Comparison of ENCODE assay signal across 15 cellular contexts in the genomic region with DNA sequence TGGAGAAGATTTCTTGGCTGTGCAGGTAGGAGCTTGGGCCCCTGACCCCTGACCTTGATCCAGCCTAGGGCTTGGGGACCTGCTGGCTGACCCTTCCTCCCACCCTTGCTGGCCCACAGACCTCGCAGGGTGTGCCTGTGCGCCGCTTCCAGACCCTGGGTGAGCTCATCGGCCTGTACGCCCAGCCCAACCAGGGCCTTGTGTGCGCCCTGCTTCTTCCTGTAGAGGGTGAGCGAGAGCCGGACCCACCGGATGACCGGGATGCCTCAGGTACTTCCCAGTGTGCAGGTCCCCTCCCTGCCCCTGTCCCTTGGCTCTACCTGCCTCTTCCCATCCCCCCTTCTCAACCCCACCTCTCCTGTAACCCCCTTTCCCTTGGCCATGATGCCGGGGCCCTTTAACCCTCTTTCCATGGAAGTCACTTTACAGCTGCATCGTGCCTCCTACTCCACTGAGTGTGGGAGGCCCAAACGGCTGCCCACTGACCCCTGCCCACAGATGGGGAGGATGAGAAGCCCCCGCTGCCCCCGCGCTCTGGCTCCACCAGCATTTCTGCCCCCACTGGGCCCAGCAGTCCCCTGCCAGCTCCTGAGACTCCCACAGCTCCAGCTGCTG. TPM values are rescaled to one million over a fixed set of nuclear protein-coding genes. Genes with fewer than 3 reads are reported as not detected.
A peak's percentile ranks its signal among the peaks of the same experiment; 100 is the strongest.
DNase-seq lines count a peak whose midpoint lies in the region; ATAC-seq and TF ChIP-seq lines count a peak whose summit lies in the region.
"Had no signal": no experiment of that assay in that cellular context is flagged by ENCODE, and none has a peak within 500 bp of the region (broad histone marks: within the 10 kb centered on the region; RNA-seq: fewer than 3 reads in every experiment).

No MANE protein-coding gene starts in this region.

- no peak for ATAC-seq in T-helper 17 cell
- ATAC-seq in activated T-cell treated with anti-CD3 and anti-CD28 coated beads, Interleukin-2, amount 50 U/mL, for 72 hours (replicated peaks in 1 of 2): no peak
- ATAC-seq: activated CD4-positive, CD25-positive, alpha-beta regulatory T cell treated with anti-CD3 and anti-CD28 coated beads, Interleukin-2, amount 50 U/mL, for 24 hours had no signal

- no peak overlapping the region for H3K9ac ChIP-seq in Karpas-422 (ENCODE audit: low read length)

- H3K36me3 Mint-ChIP-seq in T-helper 17 cell (ENCODE audit: low read depth): peaks cover 7% of the 10 kb centered on the region
- no peaks in the 10 kb centered on the region for H3K36me3 Mint-ChIP-seq in glutamatergic neuron (ENCODE audit: unreplicated experiment)
- H3K36me3 Mint-ChIP-seq in activated T-cell treated with anti-CD3 and anti-CD28 coated beads, Interleukin-2, amount 50 U/mL, for 72 hours (ENCODE audit: insufficient read depth in 2 of 2): peaks cover 6 to 11% of the 10 kb centered on the region in 2 donors

- H3K9me3 ChIP-seq in T-helper 17 cell (ENCODE audit: control insufficient read depth, low read length, poor library complexity, severe bottlenecking) (no peaks in the 10 kb centered on the region), spleen (no peaks in the 10 kb centered on the region), Karpas-422 (ENCODE audit: low read length) (no peaks in the 10 kb centered on the region)
- H3K9me3 ChIP-seq: ovary had no signal

- 85 to 93% (median 89%) methylated on average over 16 of the region's 16 CpGs for WGBS in spleen, 5 donors

- DNase-seq in activated CD8-positive, alpha-beta memory T cell treated with anti-CD3 and anti-CD28 coated beads for 24 hours: peak; percentile 49
- DNase-seq in activated CD8-positive, alpha-beta memory T cell treated with anti-CD3 and anti-CD28 coated beads, Interleukin-2, amount 50 U/mL, for 48 hours: no peak
- DNase-seq in T-helper 17 cell (no peak), glutamatergic neuron (peak; percentile 43), spleen (peak; percentile 70), dedifferentiated amniotic fluid mesenchymal stem cell (ENCODE audit: extremely low spot score) (no peak), Karpas-422 (no peak)
- no peak for DNase-seq in activated T-cell treated with anti-CD3 and anti-CD28 coated beads, Interleukin-2, amount 50 U/mL, for 72 hours
- DNase-seq: activated gamma-delta T cell; stimulated activated CD4-positive, alpha-beta T cell treated with anti-CD3 and anti-CD28 coated beads, Interleukin-1b, Interleukin-23, amount 100 ng/mL, for 48 hours had no signal

- H3K9me2 ChIP-seq in Karpas-422 (replicated peaks; ENCODE audit: insufficient read depth, low read length): no peaks in the 10 kb centered on the region

- H3K9me3 Mint-ChIP-seq in glutamatergic neuron (ENCODE audit: unreplicated experiment): peaks cover 3% of the 10 kb centered on the region
- H3K9me3 Mint-ChIP-seq in activated T-cell treated with anti-CD3 and anti-CD28 coated beads, Interleukin-2, amount 50 U/mL, for 72 hours: no peaks in the 10 kb centered on the region
- H3K9me3 Mint-ChIP-seq: dendritic cell treated with granulocyte-macrophage colony-stimulating factor and Interleukin-4, amounts not matched to agents 40 ng/mL and 50 ng/mL, for 4 days; IgD-negative memory B cell had no signal

- no peak overlapping the region for H3K27ac ChIP-seq in spleen
- H3K27ac ChIP-seq in Karpas-422 (ENCODE audit: low read length): no peak overlapping the region
- H3K27ac ChIP-seq: ovary had no signal

- no peak overlapping the region for H3K4me2 ChIP-seq in Karpas-422 (ENCODE audit: low read depth, low read length, poor library complexity, severe bottlenecking)

- 0 out of 2 replicates have a peak, but pooled peaks cover 4% of the 10 kb centered on the region for H4K20me1 ChIP-seq in Karpas-422 (ENCODE audit: insufficient read depth, low read depth, low read length)

- peak overlapping the region; percentile 41 for H3K27ac Mint-ChIP-seq in T-helper 17 cell
- no peak overlapping the region for H3K27ac Mint-ChIP-seq in glutamatergic neuron (ENCODE audit: unreplicated experiment)
- H3K27ac Mint-ChIP-seq in activated T-cell treated with anti-CD3 and anti-CD28 coated beads, Interleukin-2, amount 50 U/mL, for 72 hours: no peak overlapping the region
- H3K27ac Mint-ChIP-seq: dendritic cell treated with granulocyte-macrophage colony-stimulating factor and Interleukin-4, amounts not matched to agents 40 ng/mL and 50 ng/mL, for 4 days; IgD-negative memory B cell had no signal

- TF ChIP-seq CTCF in glutamatergic neuron (IDR thresholded peaks at IDR 0.05; ENCODE audit: partially characterized antibody, unreplicated experiment) (no peak), spleen (IDR thresholded peaks at IDR 0.05 in 8 of 11, conservative IDR thresholded peaks at IDR 0.05 in 3 of 11) (no peak)

- H3K4me3 Mint-ChIP-seq in T-helper 17 cell (no peak overlapping the region), glutamatergic neuron (ENCODE audit: unreplicated experiment) (no peak overlapping the region)
- H3K4me3 Mint-ChIP-seq in activated T-cell treated with anti-CD3 and anti-CD28 coated beads, Interleukin-2, amount 50 U/mL, for 72 hours: no peak overlapping the region
- H3K4me3 Mint-ChIP-seq: dendritic cell treated with granulocyte-macrophage colony-stimulating factor and Interleukin-4, amounts not matched to agents 40 ng/mL and 50 ng/mL, for 4 days had no signal

- H3K79me2 ChIP-seq in Karpas-422 (ENCODE audit: low read length): peaks cover 26% of the 10 kb centered on the region

- H3K4me1 ChIP-seq in spleen: peaks cover 8 to 43% (median 18%) of the 10 kb centered on the region in 6 donors
- H3K4me1 ChIP-seq in Karpas-422 (ENCODE audit: low read length): peaks cover 13% of the 10 kb centered on the region

- no peaks in the 10 kb centered on the region for H3K27me3 ChIP-seq in spleen (replicated peaks in 1 of 7)
- no peaks in the 10 kb centered on the region for H3K27me3 ChIP-seq in Karpas-422 (ENCODE audit: low read length)
- H3K27me3 ChIP-seq: ovary had no signal

- TF ChIP-seq POLR2A in spleen (IDR thresholded peaks at IDR 0.05): no peak

- H3K36me3 ChIP-seq in spleen: peaks cover 4 to 71% (median 52%) of the 10 kb centered on the region in 6 donors
- H3K36me3 ChIP-seq in Karpas-422 (ENCODE audit: insufficient read depth, low read length): peaks cover 9% of the 10 kb centered on the region; the same call in 1 of the 2 replicates
- H3K36me3 ChIP-seq: ovary had no signal

- peaks cover 16% of the 10 kb centered on the region for H3K4me1 Mint-ChIP-seq in T-helper 17 cell
- H3K4me1 Mint-ChIP-seq in glutamatergic neuron (ENCODE audit: low read depth, unreplicated experiment): peaks cover 9% of the 10 kb centered on the region
- H3K4me1 Mint-ChIP-seq in activated T-cell treated with anti-CD3 and anti-CD28 coated beads, Interleukin-2, amount 50 U/mL, for 72 hours (ENCODE audit: low read depth): peaks cover 14% of the 10 kb centered on the region

- intact Hi-C loops in spleen (cut with DNase I; ENCODE audit: low total_unique reads): no loop called here

- no peak overlapping the region for H2AFZ ChIP-seq in Karpas-422 (ENCODE audit: low read length)

- no peak overlapping the region for H3K4me3 ChIP-seq in spleen
- H3K4me3 ChIP-seq in Karpas-422 (ENCODE audit: low read length): no peak overlapping the region
- H3K4me3 ChIP-seq: ovary had no signal

- no peaks in the 10 kb centered on the region for H3K27me3 Mint-ChIP-seq in T-helper 17 cell
- H3K27me3 Mint-ChIP-seq in glutamatergic neuron (ENCODE audit: unreplicated experiment): peaks cover 8% of the 10 kb centered on the region
- no peaks in the 10 kb centered on the region for H3K27me3 Mint-ChIP-seq in activated T-cell treated with anti-CD3 and anti-CD28 coated beads, Interleukin-2, amount 50 U/mL, for 72 hours (ENCODE audit: low read depth)
- H3K27me3 Mint-ChIP-seq: dendritic cell treated with granulocyte-macrophage colony-stimulating factor and Interleukin-4, amounts not matched to agents 40 ng/mL and 50 ng/mL, for 4 days; IgD-negative memory B cell had no signal

RNA-seq across cellular contexts. Expression of gene INPPL1, which starts 3.8 kb away (rescaled TPM):
- 100 to 1,000 TPM; 102 to 108 TPM for total RNA-seq in T-helper 17 cell
- 62.8 TPM for total RNA-seq in glutamatergic neuron (ENCODE audit: unreplicated experiment)
- 100 to 1,000 TPM in 6 of 7 donors, 10 to 100 TPM in 1; 93.4 to 177 (median 141) TPM for total RNA-seq in spleen
- 100 to 1,000 TPM in 1 of 3 donors, 10 to 100 TPM in 2; 28.2 to 104 (median 52.6) TPM for polyA plus RNA-seq in spleen
- total RNA-seq in activated T-cell treated with anti-CD3 and anti-CD28 coated beads, Interleukin-2, amount 50 U/mL, for 72 hours: 100 to 1,000 TPM; 147 to 154 TPM
- total RNA-seq in Karpas-422 (2014; rRNA removed; shearing (Covaris generic); ENCODE audit: low replicate concordance): 73.6 and 83.9 TPM in 2 replicates

RNA-seq across cellular contexts. Expression of gene FOLR2, which starts 11.7 kb away (rescaled TPM):
- total RNA-seq in T-helper 17 cell: not detected
- total RNA-seq in glutamatergic neuron (ENCODE audit: unreplicated experiment): not detected
- 10 to 100 TPM; 18.9 to 62.3 (median 23.1) TPM for total RNA-seq in spleen
- polyA plus RNA-seq in spleen: 10 to 100 TPM; 16.1 to 26.6 (median 20.7) TPM
- not detected for total RNA-seq in activated T-cell treated with anti-CD3 and anti-CD28 coated beads, Interleukin-2, amount 50 U/mL, for 72 hours
- 9.4 and 16.0 TPM in 2 replicates for total RNA-seq in Karpas-422 (2014; rRNA removed; shearing (Covaris generic); ENCODE audit: low replicate concordance)

RNA-seq across cellular contexts. Expression of gene PHOX2A, which starts 15.6 kb away (rescaled TPM):
- total RNA-seq in T-helper 17 cell (not detected), glutamatergic neuron (ENCODE audit: unreplicated experiment) (12.0 TPM), spleen (not detected)
- under 1 TPM in 1 of 3 donors, not detected in 2; 0.33 TPM for polyA plus RNA-seq in spleen
- total RNA-seq in activated T-cell treated with anti-CD3 and anti-CD28 coated beads, Interleukin-2, amount 50 U/mL, for 72 hours: not detected
- not detected in 2 replicates for total RNA-seq in Karpas-422 (2014; rRNA removed; shearing (Covaris generic); ENCODE audit: low replicate concordance)
- total RNA-seq: liver, ovary had no signal
- polyA plus RNA-seq: IgD-negative memory B cell, liver, ovary had no signal

RNA-seq across cellular contexts. Expression of gene FOLR1, which starts 36.4 kb away (rescaled TPM):
- total RNA-seq in T-helper 17 cell: not detected
- not detected for total RNA-seq in glutamatergic neuron (ENCODE audit: unreplicated experiment)
- not detected for total RNA-seq in spleen
- under 1 TPM in 1 of 3 donors, not detected in 2; 0.10 TPM for polyA plus RNA-seq in spleen
- total RNA-seq in activated T-cell treated with anti-CD3 and anti-CD28 coated beads, Interleukin-2, amount 50 U/mL, for 72 hours: not detected
- total RNA-seq in Karpas-422 (2014; rRNA removed; shearing (Covaris generic); ENCODE audit: low replicate concordance): not detected in 2 replicates
- polyA plus RNA-seq: IgD-negative memory B cell had no signal

Comparison
In these comparisons a context has a peak if more than half of its experiments do, and no peak if none do; other contexts are left out.
1. DNase-seq: peak in activated CD8-positive, alpha-beta memory T cell treated with anti-CD3 and anti-CD28 coated beads for 24 hours (single experiment), glutamatergic neuron (single experiment) and spleen (single experiment); none in activated CD8-positive, alpha-beta memory T cell treated with anti-CD3 and anti-CD28 coated beads, Interleukin-2, amount 50 U/mL, for 48 hours (single experiment), T-helper 17 cell (0 of 3), activated T-cell treated with anti-CD3 and anti-CD28 coated beads, Interleukin-2, amount 50 U/mL, for 72 hours (0 of 2), dedifferentiated amniotic fluid mesenchymal stem cell (single experiment) and Karpas-422 (single experiment).
2. RNA of gene PHOX2A, which starts 15.6 kb away (total RNA-seq): 12.0 TPM in glutamatergic neuron (single experiment); not detected in T-helper 17 cell, not detected in spleen, not detected in activated T-cell treated with anti-CD3 and anti-CD28 coated beads, Interleukin-2, amount 50 U/mL, for 72 hours and not detected in Karpas-422; every median in the first group is over 10 times any median in the second.